In the genomic region with DNA sequence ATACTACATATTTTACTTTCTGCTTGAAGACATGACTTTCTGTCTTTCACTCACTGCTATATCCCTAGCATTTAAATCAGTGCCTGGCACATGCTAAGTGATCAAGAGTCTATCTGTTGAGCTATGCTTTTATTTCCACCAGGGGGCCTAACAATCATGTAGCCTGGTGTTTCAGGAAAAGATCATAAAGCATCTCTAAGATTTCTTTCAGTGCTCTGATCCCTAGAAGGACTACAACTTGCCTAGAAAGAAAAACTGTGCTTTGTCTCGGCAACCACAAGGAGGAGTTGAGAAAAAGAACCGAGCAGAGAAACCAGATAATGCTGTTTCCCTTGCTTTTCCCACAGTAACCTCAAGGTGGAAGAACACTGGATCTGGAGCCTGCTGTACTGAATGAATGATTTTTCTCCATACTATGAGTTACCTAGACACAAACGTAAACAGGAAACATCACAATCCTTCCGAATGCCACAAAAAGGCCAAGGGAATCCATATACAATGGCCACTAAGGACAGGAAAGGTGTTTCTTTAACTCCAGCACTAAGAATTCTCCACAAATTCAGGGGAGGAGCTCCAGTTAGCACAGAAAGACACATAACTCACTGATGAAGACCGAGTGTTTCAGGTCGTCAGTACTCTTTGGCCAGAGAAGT, we compare ENCODE assay signal across 8 cellular contexts. TPM values are rescaled to one million over a fixed set of nuclear protein-coding genes. Genes with fewer than 3 reads are reported as not detected.
A peak's percentile ranks its signal among the peaks of the same experiment; 100 is the strongest.
DNase-seq lines count a peak whose midpoint lies in the region; ATAC-seq and TF ChIP-seq lines count a peak whose summit lies in the region.

No MANE protein-coding gene starts in this region.

- peak overlapping the region; percentile 87 to 98 (median 96) for H3K27ac ChIP-seq in Peyer's patch

- H3K27me3 ChIP-seq in Peyer's patch = no peaks in the 10 kb centered on the region

- peak; percentile 5 for DNase-seq in activated gamma-delta T cell treated with Interleukin-2 at 50 U/mL for 16 hours
- DNase-seq in activated gamma-delta T cell (lab: John Stamatoyannopoulos, UW) = no peak
- peak; percentile 94 for DNase-seq in M059J (ENCODE audit: low read depth)
- DNase-seq in Peyer's patch = no peak
- DNase-seq in cerebellar cortex (ENCODE audit: low spot score) = peak; percentile 93
- DNase-seq in iris pigment epithelial cell (ENCODE audit: low read depth) = peak; percentile 96
- peak; percentile 84 for DNase-seq in smooth muscle cell of the brain vasculature (ENCODE audit: low read depth, low spot score)

- peak overlapping the region; percentile 65 to 87 (median 82) for H3K4me3 ChIP-seq in Peyer's patch

- no peaks in the 10 kb centered on the region for H3K9me3 ChIP-seq in Peyer's patch

- H3K36me3 ChIP-seq in Peyer's patch = no peaks in the 10 kb centered on the region

- peak in 1 of 2 donors; percentile 15 for TF ChIP-seq POLR2A in Peyer's patch (IDR thresholded peaks at IDR 0.05)

- peaks cover 0 to 11% (median 6%) of the 10 kb centered on the region in 4 donors for H3K4me1 ChIP-seq in Peyer's patch

- TF ChIP-seq CTCF in Peyer's patch (IDR thresholded peaks at IDR 0.05) = peak; percentile 49 to 95 (median 83)

- ATAC-seq in HG03565 (IDR thresholded peaks at IDR 0.05; ENCODE audit: unreplicated experiment) = no peak

RNA-seq across cellular contexts. Expression of gene CRY1, which starts 1.2 kb away (rescaled TPM):
- 16.1 and 16.2 TPM in 2 replicates for total RNA-seq in M059J (2014; rRNA removed; shearing (Covaris generic))
- total RNA-seq in Peyer's patch = 10 to 100 TPM; 32.4 to 64.4 (median 47.6) TPM

Comparison
In these comparisons a context has a peak if more than half of its experiments do, and no peak if none do; other contexts are left out.
1. DNase-seq: peak in activated gamma-delta T cell treated with Interleukin-2 at 50 U/mL for 16 hours (single experiment), M059J (single experiment), cerebellar cortex (single experiment), iris pigment epithelial cell (single experiment) and smooth muscle cell of the brain vasculature (single experiment); none in activated gamma-delta T cell (single experiment) and Peyer's patch (0 of 3).